ENCODE assay signal across 20 cellular contexts in the genomic region with DNA sequence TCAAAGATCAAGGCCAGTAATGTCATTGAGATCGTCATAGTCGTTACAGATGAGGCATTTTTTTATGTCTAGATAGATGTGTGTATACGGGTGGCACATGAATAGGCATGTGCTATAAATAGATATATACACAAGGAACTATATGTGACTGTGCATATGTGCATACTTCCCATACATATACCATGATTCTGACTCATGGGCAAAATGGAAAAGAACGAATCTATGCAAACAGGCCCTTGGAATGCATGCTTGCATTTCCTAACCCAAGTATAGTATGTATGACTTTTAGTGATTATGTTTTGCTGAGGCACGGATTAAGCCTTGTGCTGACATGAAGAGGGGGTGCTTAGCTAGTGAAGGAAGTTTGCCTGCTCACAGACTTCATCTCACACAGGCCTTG.
DNase-seq lines count a peak whose midpoint lies in the region; ATAC-seq, FAIRE-seq and TF ChIP-seq lines count a peak whose summit lies in the region.
"Had no signal": no experiment of that assay in that cellular context is flagged by ENCODE, and none has a peak within 500 bp of the region (broad histone marks: within the 10 kb centered on the region; RNA-seq: fewer than 3 reads in every experiment).

No MANE protein-coding gene starts in this region.

- H4K8ac ChIP-seq in H1 (ENCODE audit: extremely low read depth, insufficient read depth, low read length) = no peak overlapping the region

- H2AFZ ChIP-seq in PC-3 (ENCODE audit: low read length) (no peak overlapping the region), H1 (ENCODE audit: low read length) (no peak overlapping the region)

- H3K4me1 ChIP-seq in PC-3 (ENCODE audit: insufficient read depth, low read length) (peaks cover 12% of the 10 kb centered on the region), H1 (replicated peaks in 1 of 4; ENCODE audit: control insufficient read depth in 3 of 4, insufficient read depth in 4 of 4, low read length in 3 of 4) (peaks cover 0 to 11% (median 3%) of the 10 kb centered on the region in 4 experiments; a peak in 6 of 7 replicates)

- 87% methylated on average over 5 of the region's 5 CpGs; no CpG with 5 or more reads in 1 of the 2 experiments for WGBS in H1 (ENCODE audit: extremely low coverage in 1 of 2, insufficient coverage in 1 of 2, insufficient read length in 1 of 2, insufficient replicate concordance in 2 of 2, low coverage in 1 of 2, low lambda C conversion rate in 2 of 2, missing lambda C conversion rate in 1 of 2), 2 experiments

- peak; percentile 35; the same call in 1 of the 2 replicates for ATAC-seq in PC-3
- ATAC-seq in left colon = peak; percentile 21
- no peak for ATAC-seq in GM19463 (IDR thresholded peaks at IDR 0.05; ENCODE audit: unreplicated experiment)
- ATAC-seq: GM12878, HepG2, Panc1 had no signal

- no peaks in the 10 kb centered on the region for H3K9me2 ChIP-seq in PC-3 (replicated peaks; ENCODE audit: low read length)
- H3K9me2 ChIP-seq: SK-N-SH had no signal

- H3K23me2 ChIP-seq in H1 (ENCODE audit: low read depth, low read length) = no peaks in the 10 kb centered on the region

- H2BK20ac ChIP-seq in H1 (ENCODE audit: low read length) = no peak overlapping the region

- H3K4me2 ChIP-seq in PC-3 (ENCODE audit: low read length) (no peak overlapping the region), H1 (ENCODE audit: insufficient read depth in 1 of 2, low read depth in 2 of 2, low read length in 2 of 2) (no peak overlapping the region)
- H3K4me2 ChIP-seq: BLaER1, KMS-11, SK-N-SH had no signal

- no peaks in the 10 kb centered on the region for H3K79me1 ChIP-seq in H1 (ENCODE audit: low read depth, low read length)

- no peak for FAIRE-seq in H1 (lab: Jason Lieb, UNC)
- FAIRE-seq: GM12878, H54, HepG2 had no signal

- TF ChIP-seq POLR2A in H1 (IDR thresholded peaks at IDR 0.05; ENCODE audit: control extremely low read depth in 1 of 2, low read depth in 2 of 2, low read length in 2 of 2) = no peak

- POLR2A ChIA-PET in PC-3 (lab: Charles Lee; ENCODE audit: unreplicated experiment) = no interaction called here
- POLR2A ChIA-PET in H1 (lab: Charles Lee; ENCODE audit: partially characterized antibody) = interaction anchor here (1.2 to 1.4 kb wide), 2 partner anchors 94 to 108 kb away, joined by 3 read pairs; no protein-coding TSS in a partner anchor

- no peak overlapping the region for H4K91ac ChIP-seq in H1 (replicated peaks; ENCODE audit: insufficient read length, low read length)

- no peak overlapping the region for H4K5ac ChIP-seq in H1 (ENCODE audit: insufficient read length, low read depth, low read length)

- no peak for TF ChIP-seq EP300 in H1 (IDR thresholded peaks at IDR 0.05; ENCODE audit: borderline replicate concordance in 1 of 2, low read depth in 2 of 2, low read length in 2 of 2)

- H3K9me3 ChIP-seq in PC-3 (ENCODE audit: low read length) = no peaks in the 10 kb centered on the region
- no peaks in the 10 kb centered on the region for H3K9me3 ChIP-seq in H1 (ENCODE audit: insufficient read depth in 2 of 2, low read depth in 1 of 2, low read length in 1 of 2)
- H3K9me3 ChIP-seq: BLaER1, SK-N-SH had no signal

- no peaks in the 10 kb centered on the region for H3K27me3 ChIP-seq in PC-3 (ENCODE audit: low read length)
- H3K27me3 ChIP-seq in H1 (replicated peaks in 1 of 4; ENCODE audit: control insufficient read depth in 3 of 4, extremely low read depth in 1 of 4, insufficient read depth in 3 of 4, low read length in 3 of 4) = no peaks in the 10 kb centered on the region
- H3K27me3 ChIP-seq: BLaER1 had no signal

- no peak overlapping the region for H3K4ac ChIP-seq in H1 (replicated peaks; ENCODE audit: insufficient read length, low read depth, low read length)

- H2BK12ac ChIP-seq in H1 (ENCODE audit: low read depth, low read length) = no peak overlapping the region

- no peak overlapping the region for H2BK5ac ChIP-seq in H1 (ENCODE audit: low read depth, low read length)

- H3K4me3 ChIP-seq in PC-3 (ENCODE audit: low read length) = no peak overlapping the region
- no peak overlapping the region for H3K4me3 ChIP-seq in H1 (ENCODE audit: extremely low read depth in 1 of 4, insufficient read depth in 2 of 4, low read depth in 3 of 4, low read length in 4 of 4)
- H3K4me3 ChIP-seq: BLaER1, GM12878 had no signal

- no peaks in the 10 kb centered on the region for H3F3A ChIP-seq in PC-3 (ENCODE audit: low read length, unreplicated experiment)

- no TSS peak for BruUV-seq in PC-3 (replicated peaks; lab: Mats Ljungman, UMichigan)

- no peaks in the 10 kb centered on the region for H3K36me3 ChIP-seq in PC-3 (ENCODE audit: low read depth, low read length)
- no peaks in the 10 kb centered on the region for H3K36me3 ChIP-seq in H1 (ENCODE audit: control insufficient read depth in 2 of 4, insufficient read depth in 4 of 4, low read length in 3 of 4)
- H3K36me3 ChIP-seq: BLaER1 had no signal

- H4K20me1 ChIP-seq in PC-3 (ENCODE audit: low read length) = no peaks in the 10 kb centered on the region
- H4K20me1 ChIP-seq in H1 (replicated peaks in 1 of 2; ENCODE audit: control insufficient read depth in 1 of 2, insufficient read depth in 2 of 2, low read length in 2 of 2) = no peaks in the 10 kb centered on the region
- H4K20me1 ChIP-seq: BLaER1 had no signal

- H3K14ac ChIP-seq in H1 (ENCODE audit: insufficient read length) = no peak overlapping the region

- H3K18ac ChIP-seq in H1 (ENCODE audit: extremely low read depth, low read length) = no peak overlapping the region

- no peak overlapping the region for H3K9ac ChIP-seq in PC-3 (ENCODE audit: low read length)
- H3K9ac ChIP-seq in H1 (replicated peaks in 1 of 4; ENCODE audit: extremely low read depth in 1 of 4, low read depth in 3 of 4, low read length in 3 of 4) = no peak overlapping the region
- H3K9ac ChIP-seq: BLaER1, KMS-11, SK-N-SH had no signal

- H3K79me2 ChIP-seq in PC-3 (ENCODE audit: low read length) (no peaks in the 10 kb centered on the region), H1 (ENCODE audit: control insufficient read depth in 1 of 2, insufficient read depth in 2 of 2, low read length in 2 of 2) (no peaks in the 10 kb centered on the region)

- CTCF ChIA-PET in PC-3 (lab: Charles Lee) (no interaction called here), H1 (lab: Charles Lee; ENCODE audit: partially characterized antibody) (interaction anchor here (3.2 kb wide), 1 partner anchor 10 kb away, joined by 25 read pairs; no protein-coding TSS in a partner anchor)

- no peak overlapping the region for H3K56ac ChIP-seq in H1 (replicated peaks; ENCODE audit: insufficient read length, low read depth, low read length)

- H3K27ac ChIP-seq in PC-3 (ENCODE audit: low read length) = no peak overlapping the region
- H3K27ac ChIP-seq in H1 (ENCODE audit: low read depth, low read length) = no peak overlapping the region
- H3K27ac ChIP-seq: BLaER1, KMS-11 had no signal

- DNase-seq in PC-3 = peak; percentile 55
- no peak for DNase-seq in H1 (ENCODE audit: low read depth in 1 of 2, low spot score in 2 of 2)
- DNase-seq in left colon = no peak
- no peak for DNase-seq in NCI-H2081 treated with DMSO at 0.1 percent for 48 hours (lab: John Stamatoyannopoulos, UW)
- no peak for DNase-seq in Ammon's horn (ENCODE audit: low spot score)
- DNase-seq in glomerular visceral epithelial cell (ENCODE audit: extremely low spot score) = no peak
- DNase-seq: GDM1, HFFc6, NCI-H1048, NCI-H146, NCI-H510A treated with DMSO at 0.1 percent for 48 hours, SHP77, SK-N-SH had no signal

- no peak for TF ChIP-seq RAD21 in H1 (IDR thresholded peaks at IDR 0.05 in 1 of 2, conservative IDR thresholded peaks at IDR 0.05 in 1 of 2; ENCODE audit: low read depth in 2 of 2, low read length in 2 of 2)

- intact Hi-C loops in PC-3 (cut with micrococcal nuclease) (no loop called here), left colon (cut with DNase I, micrococcal nuclease) (no loop called here)

- TF ChIP-seq CTCF in PC-3 (conservative IDR thresholded peaks at IDR 0.05; ENCODE audit: low read depth, low read length) = no peak
- TF ChIP-seq CTCF in H1 (IDR thresholded peaks at IDR 0.05; ENCODE audit: control extremely low read depth in 1 of 3, insufficient read depth in 1 of 3, low read depth in 1 of 3, low read length in 3 of 3) = no peak

- no peak overlapping the region for H3K23ac ChIP-seq in H1 (ENCODE audit: insufficient read length)

- no peak overlapping the region for H2BK120ac ChIP-seq in H1 (replicated peaks; ENCODE audit: low read depth, low read length)

- H2AK5ac ChIP-seq in H1 (ENCODE audit: low read depth, low read length) = no peak overlapping the region

- H2BK15ac ChIP-seq in H1 (ENCODE audit: low read length) = 0 out of 2 replicates have a peak overlapping the region, but pooled peaks have one; percentile 6

TF ChIP-seq in H1, 55 proteins besides CTCF, POLR2A, EP300 and RAD21 (continues in another document):
- TF ChIP-seq SP2 (IDR thresholded peaks at IDR 0.05; ENCODE audit: low read length) = no peak
- no peak for TF ChIP-seq FOSL1 (IDR thresholded peaks at IDR 0.05; ENCODE audit: insufficient read depth, low read depth, low read length)
- no peak for TF ChIP-seq RNF2 (IDR thresholded peaks at IDR 0.05; ENCODE audit: borderline replicate concordance, low read depth, low read length, missing control alignments, poor library complexity, severe bottlenecking)
- TF ChIP-seq CREB1 (IDR thresholded peaks at IDR 0.05) = no peak
- no peak for TF ChIP-seq KDM4A (IDR thresholded peaks at IDR 0.05; ENCODE audit: low read depth, low read length, severe bottlenecking)
- TF ChIP-seq KDM5A (IDR thresholded peaks at IDR 0.05; ENCODE audit: low read length) = no peak
- no peak for TF ChIP-seq GABPA (IDR thresholded peaks at IDR 0.05; ENCODE audit: borderline replicate concordance, insufficient read depth, low read length)
- no peak for TF ChIP-seq PHF8 (conservative IDR thresholded peaks at IDR 0.05; ENCODE audit: low read depth, low read length)
- TF ChIP-seq NRF1 (IDR thresholded peaks at IDR 0.05; ENCODE audit: low read depth, low read length) = no peak
